Comparison of ENCODE assay signal across 33 cellular contexts in the genomic region with DNA sequence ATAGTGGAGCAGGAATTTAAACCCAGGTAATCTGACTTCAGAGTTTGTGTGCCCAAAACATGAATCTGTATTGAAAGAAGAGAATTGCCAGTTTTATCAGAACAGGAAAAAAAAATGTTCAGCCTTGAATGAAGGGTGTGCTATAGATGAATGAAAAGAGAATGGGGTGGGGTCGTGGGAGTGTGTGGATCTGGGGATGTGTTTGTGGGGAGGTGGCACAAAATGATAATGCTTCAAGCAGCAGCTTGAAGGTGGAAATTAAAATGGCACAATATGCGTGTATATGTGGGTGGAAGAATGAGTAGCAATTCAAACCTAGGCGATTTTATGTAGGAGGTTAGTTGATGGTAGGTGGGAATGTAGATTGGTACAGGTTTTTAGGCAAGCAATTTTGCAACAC.
"Had no signal": no experiment of that assay in that cellular context is flagged by ENCODE, and none has a peak within 500 bp of the region (broad histone marks: within the 10 kb centered on the region; RNA-seq: fewer than 3 reads in every experiment).

No MANE protein-coding gene starts in this region.

- DNase-seq: Karpas-422, Kasumi-1, MG63, MM.1S, MV-4-11, NCI-H1048, NCI-H1092, NCI-H1092 treated with DMSO at 0.1 percent for 48 hours, NCI-H1105, NCI-H1105 treated with DMSO at 0.1 percent for 48 hours, NCI-H1417, NCI-H1417 treated with DMSO at 0.1 percent for 48 hours, NCI-H1436, NCI-H1436 treated with DMSO at 0.1 percent for 48 hours, NCI-H146, NCI-H1694, NCI-H1694 treated with DMSO at 0.1 percent for 48 hours, NCI-H187, NCI-H187 treated with DMSO at 0.1 percent for 48 hours, NCI-H1930, NCI-H2029, NCI-H2029 treated with DMSO at 0.1 percent for 48 hours, NCI-H2081, NCI-H2081 treated with DMSO at 0.1 percent for 48 hours, NCI-H2107, NCI-H2171, NCI-H2171 treated with DMSO at 0.1 percent for 48 hours, NCI-H2227 treated with DMSO at 0.1 percent for 48 hours, NCI-H226, NCI-H345, NCI-H446, NCI-H446 treated with DMSO at 0.1 percent for 48 hours, NCI-H510A had no signal
